ENCODE assay signal across 21 cellular contexts in the genomic region with DNA sequence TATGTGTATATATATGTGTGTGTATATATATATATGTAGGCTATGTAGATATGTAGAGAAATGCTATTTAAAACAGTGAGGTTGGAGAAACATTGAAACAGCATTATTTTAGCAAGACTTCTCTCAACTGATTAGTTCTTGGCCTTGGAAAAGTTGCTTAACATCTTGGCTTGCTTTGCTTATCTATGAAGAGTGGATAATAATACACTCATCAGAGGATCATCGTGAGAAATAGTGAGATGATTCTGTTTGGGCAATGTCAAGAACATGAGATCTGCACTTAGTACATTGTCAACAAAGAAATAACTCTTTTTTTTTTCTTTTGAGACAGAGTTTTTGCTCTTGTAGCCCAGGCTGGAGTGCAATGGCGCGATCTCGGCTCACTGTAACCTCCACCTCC.
"Had no signal": no experiment of that assay in that cellular context is flagged by ENCODE, and none has a peak within 500 bp of the region (broad histone marks: within the 10 kb centered on the region; RNA-seq: fewer than 3 reads in every experiment).

No MANE protein-coding gene starts in this region.

- H3K36me3 ChIP-seq: cardiac muscle cell, gastrocnemius medialis, left ventricle myocardium inferior, neural progenitor cell, right lobe of liver, stomach, thyroid gland had no signal

- DNase-seq: dermis blood vessel endothelial cell; effector memory CD4-positive, alpha-beta T cell; gastrocnemius medialis; head of caudate nucleus; left colon; left ventricle myocardium inferior; mesenchymal stem cell; midbrain; naive thymus-derived CD4-positive, alpha-beta T cell; right lobe of liver; stimulated activated CD4-positive, alpha-beta T cell treated with anti-CD3 and anti-CD28 coated beads, Interleukin-2, amount 100 ng/mL, for 24 hours; stimulated activated CD4-positive, alpha-beta T cell treated with anti-CD3 and anti-CD28 coated beads, Interleukin-4, amount 100 ng/mL, for 24 hours; stimulated activated naive CD4-positive, alpha-beta T cell treated with Interleukin-2 at 50 U/mL for 16 hours; stomach; thyroid gland; trophoblast cell had no signal

- H3K4me1 ChIP-seq: gastrocnemius medialis, left ventricle myocardium inferior, parathyroid adenoma, right lobe of liver, thyroid gland had no signal

- H3K4me3 ChIP-seq: cardiac muscle cell, coronary artery, gastrocnemius medialis, left ventricle myocardium inferior, neural progenitor cell, right lobe of liver, stomach, thyroid gland had no signal

- H3K27ac ChIP-seq: cardiac muscle cell, coronary artery, gastrocnemius medialis, left ventricle myocardium inferior, neural progenitor cell, parathyroid adenoma, right lobe of liver, stomach, thyroid gland had no signal

- H3K9me3 ChIP-seq: gastrocnemius medialis, left ventricle myocardium inferior, right lobe of liver, stomach, thyroid gland had no signal

- ATAC-seq: gastrocnemius medialis; left colon; naive thymus-derived CD4-positive, alpha-beta T cell; right lobe of liver; stimulated activated effector memory CD8-positive, alpha-beta T cell treated with anti-CD3 and anti-CD28 coated beads, Interleukin-12 subunit alpha, Interleukin-12 subunit beta, amount 100 ng/mL, for 72 hours had no signal

- H3K27me3 ChIP-seq: cardiac muscle cell, gastrocnemius medialis, neural progenitor cell, right lobe of liver, stomach, thyroid gland had no signal
